ENCODE assay signal across 8 cellular contexts in genomic region chr12:111812881-111813741, GRCh38. TPM values are rescaled to one million over a fixed set of nuclear protein-coding genes. Genes with fewer than 3 reads are reported as not detected.
DNase-seq lines count a peak whose midpoint lies in the region; ATAC-seq and TF ChIP-seq lines count a peak whose summit lies in the region.

No MANE protein-coding gene starts in this region.

- peaks cover 5 to 19% of the 10 kb centered on the region in 2 donors for H3K36me3 ChIP-seq in lung (ENCODE audit: control insufficient read depth in 2 of 2, insufficient read depth in 2 of 2, low read length in 2 of 2)

- DNase-seq in GM10248 (ENCODE audit: extremely low spot score): peak; percentile 86
- DNase-seq in HK-2 (ENCODE audit: unreplicated experiment): peak; percentile 73
- peak; percentile 79 for DNase-seq in NCI-H82 treated with DMSO at 0.1 percent for 48 hours (lab: John Stamatoyannopoulos, UW; ENCODE audit: unreplicated experiment)
- peak; percentile 60 to 72 for DNase-seq in activated CD4-positive, alpha-beta T cell treated with anti-CD3 and anti-CD28 coated beads, Interleukin-2, amount 50 U/mL, for 48 hours
- peak; percentile 84 for DNase-seq in ecto neural progenitor cell (ENCODE audit: low spot score)
- DNase-seq in lung (ENCODE audit: low spot score): peak; percentile 76
- DNase-seq in stimulated activated CD4-positive, alpha-beta T cell treated with anti-CD3 and anti-CD28 coated beads, TNF-alpha, amount 100 ng/mL, for 48 hours (ENCODE audit: low read depth in 3 of 3): peak; percentile 45 to 53 (median 46)

- no peak overlapping the region for H3K4me3 ChIP-seq in lung

- WGBS in lung, 2 donors: 21 to 22% methylated on average over 13 of the region's 13 CpGs

- ATAC-seq in lung (ENCODE audit: insufficient read depth, low FRiP score) (peak; percentile 97), GM19324 (IDR thresholded peaks at IDR 0.05; ENCODE audit: low FRiP score, unreplicated experiment) (no peak)

- no peaks in the 10 kb centered on the region for H3K4me1 ChIP-seq in lung (ENCODE audit: control insufficient read depth in 2 of 2, insufficient read depth in 2 of 2, low read length in 2 of 2)

- no peaks in the 10 kb centered on the region for H3K9me3 ChIP-seq in lung (ENCODE audit: control insufficient read depth in 2 of 2, insufficient read depth in 1 of 2, low read length in 1 of 2)

- CTCF ChIA-PET in GM10248 (lab: Yijun Ruan, JAX): interaction anchor here (0.6 to 4.1 kb wide), 50 partner anchors 9 to 482 kb away, joined by 3 to 53 read pairs (median 4); partner anchors contain the start of genes ACAD10 and BRAP

- no peak overlapping the region for H3K27ac ChIP-seq in lung (ENCODE audit: low read depth in 1 of 2, low read length in 1 of 2)

- H3K27me3 ChIP-seq in lung (ENCODE audit: control insufficient read depth, insufficient read depth): no peaks in the 10 kb centered on the region

- TF ChIP-seq CTCF in GM10248 (IDR thresholded peaks at IDR 0.05; ENCODE audit: control extremely low read depth, extremely low read depth, low read depth, missing control alignments) (peak; percentile 74), lung (IDR thresholded peaks at IDR 0.05; ENCODE audit: control extremely low read depth, extremely low read depth) (peak; percentile 72)

- POLR2A ChIA-PET in GM10248 (lab: Yijun Ruan, JAX): interaction anchor here (0.5 kb wide), 1 partner anchor 610 kb away, joined by 4 read pairs; no protein-coding TSS in a partner anchor

RNA-seq across cellular contexts. Expression of gene MAPKAPK5, which starts 28.9 kb away (rescaled TPM):
- total RNA-seq in lung: 10 to 100 TPM; 46.0 to 46.3 TPM
- 10 to 100 TPM; 15.4 to 28.4 TPM for polyA plus RNA-seq in lung

RNA-seq across cellular contexts. Expression of gene ALDH2, which starts 46.4 kb away (rescaled TPM):
- total RNA-seq in lung: 100 to 1,000 TPM in 1 of 2 donors, 10 to 100 TPM in 1; 48.5 to 324 TPM
- polyA plus RNA-seq in lung: 100 to 1,000 TPM; 157 to 158 TPM
